25 cellular contexts compared by ENCODE assay signal in the genomic region with DNA sequence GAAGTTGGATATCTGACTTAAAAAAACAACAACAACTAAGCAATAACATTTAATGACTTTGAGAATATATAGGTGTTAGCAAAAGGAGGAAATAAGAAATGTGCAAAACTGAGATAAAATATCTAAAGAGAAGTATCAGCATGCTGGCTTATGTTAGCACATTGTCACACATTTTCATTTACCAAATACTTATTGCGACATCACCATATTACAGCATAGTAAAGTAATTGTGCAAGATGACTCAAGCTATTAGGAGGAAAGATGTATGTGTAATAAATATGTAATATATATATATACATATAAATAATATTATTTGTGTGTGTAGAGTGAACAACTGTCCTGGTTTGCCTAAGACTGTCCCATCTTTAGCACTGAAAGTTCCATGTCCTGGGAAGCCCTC. TPM values are rescaled to one million over a fixed set of nuclear protein-coding genes. Genes with fewer than 3 reads are reported as not detected.
DNase-seq lines count a peak whose midpoint lies in the region; ATAC-seq and TF ChIP-seq lines count a peak whose summit lies in the region.
"Had no signal": no experiment of that assay in that cellular context is flagged by ENCODE, and none has a peak within 500 bp of the region (broad histone marks: within the 10 kb centered on the region; RNA-seq: fewer than 3 reads in every experiment).

No MANE protein-coding gene starts in this region.

- no peak overlapping the region for H2AFZ ChIP-seq in SK-N-SH (ENCODE audit: low read depth)
- H2AFZ ChIP-seq: neural progenitor cell had no signal

- whole genome bisulfite sequencing in SK-N-SH (ENCODE audit: low lambda C conversion rate) = 95% methylated on average over 1 of the region's 1 CpG

- H3K9me3 ChIP-seq in SK-N-SH (no peaks in the 10 kb centered on the region), SK-N-MC (ENCODE audit: low read depth, low read length) (peaks cover 3% of the 10 kb centered on the region; the same call in 1 of the 2 replicates), skeletal muscle satellite cell (replicated peaks; ENCODE audit: low read length) (no peaks in the 10 kb centered on the region)
- H3K9me3 ChIP-seq: colonic mucosa, esophagus squamous epithelium, upper lobe of left lung had no signal

- H3K27ac ChIP-seq in SK-N-SH (ENCODE audit: low read depth in 2 of 2, low read length in 1 of 2) (peak overlapping the region in 1 of 2 experiments; percentile 11; a peak in 1 of 4 replicates), SK-N-MC (no peak overlapping the region), epithelial cell of prostate (no peak overlapping the region)
- H3K27ac ChIP-seq: 22Rv1, colonic mucosa, esophagus squamous epithelium, neural progenitor cell had no signal

- TF ChIP-seq EP300 in SK-N-SH (IDR thresholded peaks at IDR 0.05; ENCODE audit: borderline replicate concordance in 1 of 2, low read depth in 1 of 2, low read length in 1 of 2) = no peak

- H3K27me3 ChIP-seq in SK-N-SH (ENCODE audit: insufficient read depth) (no peaks in the 10 kb centered on the region), skeletal muscle satellite cell (ENCODE audit: control insufficient read depth, insufficient read depth, low read length) (no peaks in the 10 kb centered on the region)
- H3K27me3 ChIP-seq: colonic mucosa, esophagus squamous epithelium, neural progenitor cell, upper lobe of left lung had no signal

- DNase-seq in SK-N-SH (no peak), SK-N-MC (ENCODE audit: low read depth, low spot score) (peak; percentile 70), epithelial cell of prostate (ENCODE audit: low read depth, low spot score) (peak; percentile 40), middle frontal gyrus (ENCODE audit: extremely low spot score, low spot score) (no peak), GM19238 (ENCODE audit: insufficient read length, low spot score) (no peak)
- DNase-seq: activated CD4-positive, alpha-beta T cell treated with anti-CD3 and anti-CD28 coated beads, Interleukin-2, amount 50 U/mL, for 1 hour; anterior cingulate cortex; colonic mucosa; COR-L47; esophagus squamous epithelium; KG1; NCI-H1436 treated with DMSO at 0.1 percent for 48 hours; NCI-H446 treated with DMSO at 0.1 percent for 48 hours; stimulated activated CD4-positive, alpha-beta T cell treated with anti-CD3 and anti-CD28 coated beads, Interleukin-4, amount 100 ng/mL, for 4 hours; T-helper 17 cell; upper lobe of left lung had no signal

- H4K20me1 ChIP-seq in SK-N-SH (ENCODE audit: insufficient read depth) = no peaks in the 10 kb centered on the region

- H3F3A ChIP-seq in SK-N-SH (replicated peaks; ENCODE audit: insufficient read depth) = peaks cover 21% of the 10 kb centered on the region

- TF ChIP-seq RAD21 in SK-N-SH (IDR thresholded peaks at IDR 0.05; ENCODE audit: low read length) = no peak

- H3K36me3 ChIP-seq in SK-N-SH (replicated peaks in 1 of 2; ENCODE audit: control insufficient read depth in 1 of 2, insufficient read depth in 2 of 2, low read length in 1 of 2) = peaks cover 14 to 15% of the 10 kb centered on the region in 2 experiments
- no peaks in the 10 kb centered on the region for H3K36me3 ChIP-seq in SK-N-MC (ENCODE audit: insufficient read depth, low read length)
- H3K36me3 ChIP-seq in skeletal muscle satellite cell (ENCODE audit: insufficient read depth, low read length) = peaks cover 27% of the 10 kb centered on the region
- H3K36me3 ChIP-seq: colonic mucosa, esophagus squamous epithelium, neural progenitor cell had no signal

- peaks cover 6% of the 10 kb centered on the region; the same call in 1 of the 2 replicates for H3K79me2 ChIP-seq in SK-N-SH (ENCODE audit: insufficient read depth)

- CTCF ChIA-PET in SK-N-SH (lab: Yijun Ruan, JAX) = interaction anchor here (1.5 kb wide), 2 partner anchors 87 to 241 kb away, joined by 4 read pairs; no protein-coding TSS in a partner anchor

- H3K4me1 ChIP-seq in SK-N-SH (ENCODE audit: control insufficient read depth in 1 of 2, insufficient read depth in 2 of 2, low read depth in 1 of 2, low read length in 1 of 2) = peaks cover 2 to 12% of the 10 kb centered on the region in 2 experiments; a peak in 3 of 4 replicates
- peaks cover 45% of the 10 kb centered on the region for H3K4me1 ChIP-seq in skeletal muscle satellite cell (ENCODE audit: control insufficient read depth, insufficient read depth, low read length)
- H3K4me1 ChIP-seq: colonic mucosa, esophagus squamous epithelium, neural progenitor cell had no signal

- TF ChIP-seq CTCF in SK-N-SH (IDR thresholded peaks at IDR 0.05) = no peak

- ATAC-seq in SK-N-SH treated with all-trans-retinoic acid at 6 μM for 48 hours (peak; percentile 26; the same call in 2 of the 3 replicates), HG03571 (IDR thresholded peaks at IDR 0.05; ENCODE audit: unreplicated experiment) (no peak)
- ATAC-seq: Panc1, sciatic nerve, T-helper 17 cell had no signal

- H3K9me2 ChIP-seq in SK-N-SH = no peaks in the 10 kb centered on the region

- no peak overlapping the region for H3K4me2 ChIP-seq in SK-N-SH
- peak overlapping the region; percentile 26 for H3K4me2 ChIP-seq in skeletal muscle satellite cell (ENCODE audit: low read length)
- H3K4me2 ChIP-seq: neural progenitor cell had no signal

- H3K4me3 ChIP-seq in SK-N-SH (ENCODE audit: low read depth in 2 of 2, low read length in 1 of 2) = no peak overlapping the region
- H3K4me3 ChIP-seq in SK-N-MC = no peak overlapping the region
- no peak overlapping the region for H3K4me3 ChIP-seq in skeletal muscle satellite cell (ENCODE audit: low read length)
- H3K4me3 ChIP-seq: colonic mucosa, esophagus squamous epithelium, lung, neural progenitor cell, upper lobe of left lung had no signal

- H3K9ac ChIP-seq in SK-N-SH (no peak overlapping the region), SK-N-MC (ENCODE audit: insufficient read length) (no peak overlapping the region), skeletal muscle satellite cell (ENCODE audit: low read depth, low read length) (peak overlapping the region; percentile 16)
- H3K9ac ChIP-seq: neural progenitor cell had no signal

- POLR2A ChIA-PET in SK-N-SH (lab: Yijun Ruan, JAX) = no interaction called here

TF ChIP-seq in SK-N-SH treated with all-trans-retinoic acid at 6 μM for 48 hours, 23 proteins besides CTCF, POLR2A, EP300 and RAD21 (continues in another document):
- TF ChIP-seq, protein P1, sequence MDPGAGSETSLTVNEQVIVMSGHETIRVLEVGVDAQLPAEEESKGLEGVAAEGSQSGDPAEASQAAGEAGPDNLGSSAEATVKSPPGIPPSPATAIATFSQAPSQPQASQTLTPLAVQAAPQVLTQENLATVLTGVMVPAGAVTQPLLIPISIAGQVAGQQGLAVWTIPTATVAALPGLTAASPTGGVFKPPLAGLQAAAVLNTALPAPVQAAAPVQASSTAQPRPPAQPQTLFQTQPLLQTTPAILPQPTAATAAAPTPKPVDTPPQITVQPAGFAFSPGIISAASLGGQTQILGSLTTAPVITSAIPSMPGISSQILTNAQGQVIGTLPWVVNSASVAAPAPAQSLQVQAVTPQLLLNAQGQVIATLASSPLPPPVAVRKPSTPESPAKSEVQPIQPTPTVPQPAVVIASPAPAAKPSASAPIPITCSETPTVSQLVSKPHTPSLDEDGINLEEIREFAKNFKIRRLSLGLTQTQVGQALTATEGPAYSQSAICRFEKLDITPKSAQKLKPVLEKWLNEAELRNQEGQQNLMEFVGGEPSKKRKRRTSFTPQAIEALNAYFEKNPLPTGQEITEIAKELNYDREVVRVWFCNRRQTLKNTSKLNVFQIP (CRISPR knock-in tag; IDR thresholded peaks at IDR 0.05; ENCODE audit: borderline replicate concordance, low read depth) = no peak
- TF ChIP-seq TOX (CRISPR knock-in tag; IDR thresholded peaks at IDR 0.05; ENCODE audit: borderline replicate concordance) = no peak
- TF ChIP-seq ZFP30 (CRISPR knock-in tag; IDR thresholded peaks at IDR 0.05) = no peak
- no peak for TF ChIP-seq BACH2 (CRISPR knock-in tag; IDR thresholded peaks at IDR 0.05; ENCODE audit: borderline replicate concordance)
- no peak for TF ChIP-seq ZNF8 (CRISPR knock-in tag; IDR thresholded peaks at IDR 0.05)
- TF ChIP-seq PPARA (CRISPR knock-in tag; IDR thresholded peaks at IDR 0.05; ENCODE audit: borderline replicate concordance) = no peak
- TF ChIP-seq ZC3H10 (CRISPR knock-in tag; IDR thresholded peaks at IDR 0.05) = no peak
- TF ChIP-seq ZNF70 (CRISPR knock-in tag; IDR thresholded peaks at IDR 0.05) = no peak

TF ChIP-seq in SK-N-SH, 30 proteins besides CTCF, POLR2A, EP300 and RAD21:
- no peak for TF ChIP-seq FOXJ3 (CRISPR knock-in tag; IDR thresholded peaks at IDR 0.05)
- TF ChIP-seq, protein P2, sequence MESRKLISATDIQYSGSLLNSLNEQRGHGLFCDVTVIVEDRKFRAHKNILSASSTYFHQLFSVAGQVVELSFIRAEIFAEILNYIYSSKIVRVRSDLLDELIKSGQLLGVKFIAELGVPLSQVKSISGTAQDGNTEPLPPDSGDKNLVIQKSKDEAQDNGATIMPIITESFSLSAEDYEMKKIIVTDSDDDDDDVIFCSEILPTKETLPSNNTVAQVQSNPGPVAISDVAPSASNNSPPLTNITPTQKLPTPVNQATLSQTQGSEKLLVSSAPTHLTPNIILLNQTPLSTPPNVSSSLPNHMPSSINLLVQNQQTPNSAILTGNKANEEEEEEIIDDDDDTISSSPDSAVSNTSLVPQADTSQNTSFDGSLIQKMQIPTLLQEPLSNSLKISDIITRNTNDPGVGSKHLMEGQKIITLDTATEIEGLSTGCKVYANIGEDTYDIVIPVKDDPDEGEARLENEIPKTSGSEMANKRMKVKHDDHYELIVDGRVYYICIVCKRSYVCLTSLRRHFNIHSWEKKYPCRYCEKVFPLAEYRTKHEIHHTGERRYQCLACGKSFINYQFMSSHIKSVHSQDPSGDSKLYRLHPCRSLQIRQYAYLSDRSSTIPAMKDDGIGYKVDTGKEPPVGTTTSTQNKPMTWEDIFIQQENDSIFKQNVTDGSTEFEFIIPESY (IDR thresholded peaks at IDR 0.05; ENCODE audit: borderline replicate concordance, low read depth) = no peak
- no peak for TF ChIP-seq CHD2 (IDR thresholded peaks at IDR 0.05; ENCODE audit: low read length, partially characterized antibody)
- TF ChIP-seq YY1 (IDR thresholded peaks at IDR 0.05; ENCODE audit: low read depth) = no peak
- TF ChIP-seq NFIC (IDR thresholded peaks at IDR 0.05; ENCODE audit: borderline replicate concordance) = no peak
- no peak for TF ChIP-seq RCOR1 (IDR thresholded peaks at IDR 0.05; ENCODE audit: low read length)

RNA-seq across cellular contexts. Expression of a gene that starts 9.2 kb away (rescaled TPM):
- polyA plus RNA-seq in SK-N-SH (2012; rRNA removed) = 208 and 248 TPM in 2 replicates
- 213 and 251 TPM in 2 replicates for polyA plus RNA-seq in SK-N-SH (2012; cell fraction: cytosol; rRNA removed)
- polyA plus RNA-seq in SK-N-SH (2012; cell fraction: nucleus; rRNA removed) = 108 and 152 TPM in 2 replicates
- total RNA-seq in skeletal muscle satellite cell (2012; rRNA removed) = 846 and 904 TPM in 2 replicates
- total RNA-seq: activated T-helper 1 cell treated with anti-CD3 and anti-CD28 coated beads, Interleukin-12 subunit alpha, Interleukin-12 subunit beta, Interleukin-2, Interleukin-4 antibody, amounts not matched to agents 30 ng/mL and 10 ng/mL and 1 ng/mL, durations not matched to agents 14 hours and 24 hours and 36 hours had no signal

RNA-seq across cellular contexts. Expression of a gene that starts 57.3 kb away (rescaled TPM):
- 6.0 and 11.3 TPM in 2 replicates for polyA plus RNA-seq in SK-N-SH (2012; rRNA removed)
- 8.7 and 9.8 TPM in 2 replicates for polyA plus RNA-seq in SK-N-SH (2012; cell fraction: cytosol; rRNA removed)
- 6.1 and 11.5 TPM in 2 replicates for polyA plus RNA-seq in SK-N-SH (2012; cell fraction: nucleus; rRNA removed)
- total RNA-seq in skeletal muscle satellite cell (2012; rRNA removed) = 76.0 and 80.6 TPM in 2 replicates
- total RNA-seq: activated T-helper 1 cell treated with anti-CD3 and anti-CD28 coated beads, Interleukin-12 subunit alpha, Interleukin-12 subunit beta, Interleukin-2, Interleukin-4 antibody, amounts not matched to agents 30 ng/mL and 10 ng/mL and 1 ng/mL, durations not matched to agents 14 hours and 24 hours and 36 hours; esophagus squamous epithelium had no signal

Comparison
In these comparisons a context has a peak if more than half of its experiments do, and no peak if none do; other contexts are left out.
1. DNase-seq: peak in SK-N-MC (single experiment) and epithelial cell of prostate (single experiment); none in SK-N-SH (single experiment), middle frontal gyrus (single experiment) and GM19238 (single experiment).